1 cellular context compared by ENCODE assay signal in the genomic region with DNA sequence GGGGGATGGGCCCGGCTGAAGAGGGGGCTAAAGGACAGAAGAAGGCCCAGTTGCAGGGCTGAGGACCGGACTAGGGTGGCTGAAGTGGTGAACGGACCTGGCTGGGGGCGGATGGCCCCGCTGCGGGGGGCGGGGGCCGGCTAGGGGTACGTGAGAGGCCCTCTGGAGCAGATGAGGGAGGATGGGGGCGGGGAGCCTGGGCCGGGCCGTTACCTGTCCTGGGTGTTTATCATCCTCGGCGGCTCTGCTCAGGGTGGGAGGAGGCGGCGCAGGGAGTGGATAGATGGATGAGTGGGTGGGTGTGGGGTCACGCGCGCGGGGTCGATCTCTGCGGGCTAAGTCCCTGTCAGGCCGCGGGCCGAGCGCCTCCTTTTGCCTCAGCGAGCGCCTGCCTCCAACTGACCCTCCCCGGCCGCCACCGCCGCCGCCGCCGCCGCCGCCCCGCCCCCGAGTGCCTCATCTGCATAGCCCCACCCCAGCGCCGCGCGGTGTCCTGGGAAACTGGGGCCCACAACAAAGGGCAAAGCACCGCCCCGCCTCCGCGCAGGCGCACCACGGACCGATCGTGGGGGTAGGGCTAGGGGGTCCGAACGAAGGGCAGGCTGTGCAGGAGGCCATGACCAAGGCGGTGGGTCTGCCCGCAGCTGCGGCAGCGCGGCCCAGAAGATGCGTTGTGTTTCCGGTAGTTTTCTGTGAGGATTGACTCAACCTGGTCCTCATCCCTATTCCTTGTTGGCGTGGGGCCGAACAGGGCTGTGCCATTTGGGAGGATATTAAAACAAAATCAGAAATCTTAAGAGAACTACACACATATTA.
TF ChIP-seq lines count a peak whose summit lies in the region.

No MANE protein-coding gene starts in this region.

TF ChIP-seq in WTC11, 78 proteins besides CTCF, POLR2A, EP300 and RAD21 (continued from another document):
- TF ChIP-seq, protein P1, sequence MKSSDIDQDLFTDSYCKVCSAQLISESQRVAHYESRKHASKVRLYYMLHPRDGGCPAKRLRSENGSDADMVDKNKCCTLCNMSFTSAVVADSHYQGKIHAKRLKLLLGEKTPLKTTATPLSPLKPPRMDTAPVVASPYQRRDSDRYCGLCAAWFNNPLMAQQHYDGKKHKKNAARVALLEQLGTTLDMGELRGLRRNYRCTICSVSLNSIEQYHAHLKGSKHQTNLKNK (CRISPR knock-in tag; IDR thresholded peaks at IDR 0.05), result no peak
- TF ChIP-seq NR2C2 (CRISPR knock-in tag; IDR thresholded peaks at IDR 0.05) (no peak), ATF2 (CRISPR knock-in tag; IDR thresholded peaks at IDR 0.05; ENCODE audit: borderline replicate concordance, low read depth) (no peak), ZNF317 (CRISPR knock-in tag; IDR thresholded peaks at IDR 0.05; ENCODE audit: borderline replicate concordance, low read depth) (0 out of 2 replicates have a peak, but pooled peaks have one; percentile 31), ZNF423 (CRISPR knock-in tag; IDR thresholded peaks at IDR 0.05) (no peak), ATF6 (CRISPR knock-in tag; IDR thresholded peaks at IDR 0.05) (no peak), ATF3 (CRISPR knock-in tag; conservative IDR thresholded peaks at IDR 0.05) (no peak), CREM (CRISPR knock-in tag; IDR thresholded peaks at IDR 0.05) (0 out of 2 replicates have a peak, but pooled peaks have one; percentile 4), FOXK1 (CRISPR knock-in tag; IDR thresholded peaks at IDR 0.05) (peak; percentile 60; the same call in 1 of the 2 replicates), E2F1 (CRISPR knock-in tag; IDR thresholded peaks at IDR 0.05) (peak; percentile 6; the same call in 1 of the 2 replicates), ZNF671 (CRISPR knock-in tag; IDR thresholded peaks at IDR 0.05) (no peak), NFYB (CRISPR knock-in tag; conservative IDR thresholded peaks at IDR 0.05; ENCODE audit: low read depth) (no peak)
- TF ChIP-seq, protein P2, sequence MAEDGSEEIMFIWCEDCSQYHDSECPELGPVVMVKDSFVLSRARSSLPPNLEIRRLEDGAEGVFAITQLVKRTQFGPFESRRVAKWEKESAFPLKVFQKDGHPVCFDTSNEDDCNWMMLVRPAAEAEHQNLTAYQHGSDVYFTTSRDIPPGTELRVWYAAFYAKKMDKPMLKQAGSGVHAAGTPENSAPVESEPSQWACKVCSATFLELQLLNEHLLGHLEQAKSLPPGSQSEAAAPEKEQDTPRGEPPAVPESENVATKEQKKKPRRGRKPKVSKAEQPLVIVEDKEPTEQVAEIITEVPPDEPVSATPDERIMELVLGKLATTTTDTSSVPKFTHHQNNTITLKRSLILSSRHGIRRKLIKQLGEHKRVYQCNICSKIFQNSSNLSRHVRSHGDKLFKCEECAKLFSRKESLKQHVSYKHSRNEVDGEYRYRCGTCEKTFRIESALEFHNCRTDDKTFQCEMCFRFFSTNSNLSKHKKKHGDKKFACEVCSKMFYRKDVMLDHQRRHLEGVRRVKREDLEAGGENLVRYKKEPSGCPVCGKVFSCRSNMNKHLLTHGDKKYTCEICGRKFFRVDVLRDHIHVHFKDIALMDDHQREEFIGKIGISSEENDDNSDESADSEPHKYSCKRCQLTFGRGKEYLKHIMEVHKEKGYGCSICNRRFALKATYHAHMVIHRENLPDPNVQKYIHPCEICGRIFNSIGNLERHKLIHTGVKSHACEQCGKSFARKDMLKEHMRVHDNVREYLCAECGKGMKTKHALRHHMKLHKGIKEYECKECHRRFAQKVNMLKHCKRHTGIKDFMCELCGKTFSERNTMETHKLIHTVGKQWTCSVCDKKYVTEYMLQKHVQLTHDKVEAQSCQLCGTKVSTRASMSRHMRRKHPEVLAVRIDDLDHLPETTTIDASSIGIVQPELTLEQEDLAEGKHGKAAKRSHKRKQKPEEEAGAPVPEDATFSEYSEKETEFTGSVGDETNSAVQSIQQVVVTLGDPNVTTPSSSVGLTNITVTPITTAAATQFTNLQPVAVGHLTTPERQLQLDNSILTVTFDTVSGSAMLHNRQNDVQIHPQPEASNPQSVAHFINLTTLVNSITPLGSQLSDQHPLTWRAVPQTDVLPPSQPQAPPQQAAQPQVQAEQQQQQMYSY (CRISPR knock-in tag; IDR thresholded peaks at IDR 0.05), result no peak
